Comparison of ENCODE assay signal across 1 cellular context in genomic region chr20:34367155-34367554, GRCh38.
A peak's percentile ranks its signal among the peaks of the same experiment; 100 is the strongest.
TF ChIP-seq lines count a peak whose summit lies in the region.

No MANE protein-coding gene starts in this region.

TF ChIP-seq in HepG2, 621 proteins besides CTCF, POLR2A, EP300 and RAD21 (continues in another document):
- TF ChIP-seq ZNF547 (CRISPR knock-in tag; IDR thresholded peaks at IDR 0.05) (0 out of 2 replicates have a peak, but pooled peaks have one; percentile 29), THAP9 (CRISPR knock-in tag; IDR thresholded peaks at IDR 0.05; ENCODE audit: borderline replicate concordance) (no peak), ZMYM2 (CRISPR knock-in tag; IDR thresholded peaks at IDR 0.05) (no peak), ZNF687 (CRISPR knock-in tag; IDR thresholded peaks at IDR 0.05) (peak; percentile 21), ZFP90 (CRISPR knock-in tag; IDR thresholded peaks at IDR 0.05; ENCODE audit: borderline replicate concordance) (no peak), ZNF550 (CRISPR knock-in tag; IDR thresholded peaks at IDR 0.05; ENCODE audit: borderline replicate concordance) (no peak), ZBTB1 (CRISPR knock-in tag; IDR thresholded peaks at IDR 0.05; ENCODE audit: borderline replicate concordance) (no peak), REPIN1 (CRISPR knock-in tag; IDR thresholded peaks at IDR 0.05; ENCODE audit: borderline replicate concordance, low read depth) (no peak), ZBTB43 (CRISPR knock-in tag; conservative IDR thresholded peaks at IDR 0.05) (no peak), LCORL (IDR thresholded peaks at IDR 0.05) (no peak), LCORL (CRISPR knock-in tag; IDR thresholded peaks at IDR 0.05) (peak; percentile 54; the same call in 1 of the 2 replicates), HINFP (CRISPR knock-in tag; IDR thresholded peaks at IDR 0.05; ENCODE audit: low read depth) (no peak), ZMYM4 (CRISPR knock-in tag; IDR thresholded peaks at IDR 0.05) (0 out of 2 replicates have a peak, but pooled peaks have one; percentile 32), ELF1 (CRISPR knock-in tag; IDR thresholded peaks at IDR 0.05) (no peak), MBD4 (IDR thresholded peaks at IDR 0.05; ENCODE audit: borderline replicate concordance, low read length) (no peak), PAXIP1 (CRISPR knock-in tag; conservative IDR thresholded peaks at IDR 0.05) (peak; percentile 58), MLX (CRISPR knock-in tag; IDR thresholded peaks at IDR 0.05) (0 out of 2 replicates have a peak, but pooled peaks have one; percentile 18), HNF4A (CRISPR knock-in tag; IDR thresholded peaks at IDR 0.05) (0 out of 2 replicates have a peak, but pooled peaks have one; percentile 25), ARID4A (CRISPR knock-in tag; IDR thresholded peaks at IDR 0.05; ENCODE audit: borderline replicate concordance) (0 out of 2 replicates have a peak, but pooled peaks have one; percentile 35), ZNF800 (CRISPR knock-in tag; IDR thresholded peaks at IDR 0.05) (0 out of 2 replicates have a peak, but pooled peaks have one; percentile 27), MIXL1 (CRISPR knock-in tag; IDR thresholded peaks at IDR 0.05) (peak; percentile 46; the same call in 1 of the 2 replicates), ETS1 (CRISPR knock-in tag; IDR thresholded peaks at IDR 0.05) (no peak), PAF1 (CRISPR knock-in tag; IDR thresholded peaks at IDR 0.05) (no peak), ARID3A (IDR thresholded peaks at IDR 0.05; ENCODE audit: low read depth, low read length) (no peak), ARHGAP35 (CRISPR knock-in tag; IDR thresholded peaks at IDR 0.05; ENCODE audit: borderline replicate concordance) (no peak), SIX4 (CRISPR knock-in tag; IDR thresholded peaks at IDR 0.05) (no peak), ZNF572 (CRISPR knock-in tag; IDR thresholded peaks at IDR 0.05) (no peak), ONECUT2 (CRISPR knock-in tag; IDR thresholded peaks at IDR 0.05) (peak; percentile 67), HOXA9 (CRISPR knock-in tag; IDR thresholded peaks at IDR 0.05; ENCODE audit: borderline replicate concordance) (no peak), ZNF598 (CRISPR knock-in tag; IDR thresholded peaks at IDR 0.05; ENCODE audit: borderline replicate concordance) (no peak)
